ENCODE assay signal across 19 cellular contexts in the genomic region with DNA sequence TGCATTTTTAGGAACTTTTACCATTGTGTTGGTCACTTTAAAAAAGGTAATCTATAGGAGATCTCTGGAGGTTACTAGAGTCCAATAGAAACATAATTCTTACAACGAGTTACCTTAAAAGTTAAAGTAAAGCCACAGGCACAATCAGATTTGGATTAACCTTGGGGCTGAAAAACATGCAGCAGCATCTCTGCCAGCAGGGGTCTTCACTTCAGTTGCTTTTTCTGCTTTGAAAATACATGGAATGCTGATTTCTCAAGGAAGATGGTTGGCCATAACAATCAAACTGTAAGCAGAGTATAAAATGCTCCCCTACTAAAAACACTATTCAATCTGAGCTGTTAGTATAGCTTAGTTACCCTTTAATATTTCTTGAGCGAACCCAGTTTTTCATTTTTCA.
"Had no signal": no experiment of that assay in that cellular context is flagged by ENCODE, and none has a peak within 500 bp of the region (broad histone marks: within the 10 kb centered on the region; RNA-seq: fewer than 3 reads in every experiment).

No MANE protein-coding gene starts in this region.

- H3K4me3 ChIP-seq: heart left ventricle, pancreas had no signal

- H3K4me1 ChIP-seq: heart left ventricle, pancreas had no signal

- H3K4me1 Mint-ChIP-seq: activated B cell treated with CpG ODN at 0.5 μM for 24 hours; memory B cell; naive thymus-derived CD8-positive, alpha-beta T cell had no signal

- H3K9me3 ChIP-seq: pancreas had no signal

- H3K27ac ChIP-seq: heart left ventricle, pancreas had no signal

- H3K36me3 Mint-ChIP-seq: activated naive CD4-positive, alpha-beta T cell treated with anti-CD3 and anti-CD28 coated beads, Interleukin-2, amount 50 U/mL, for 72 hours; memory B cell; naive thymus-derived CD8-positive, alpha-beta T cell had no signal

- H3K27ac Mint-ChIP-seq: activated B cell treated with CpG ODN at 0.5 μM for 24 hours; activated CD8-positive, alpha-beta T cell treated with anti-CD3 and anti-CD28 coated beads, Interleukin-2, amount 10 ng/mL, durations not matched to agents 7 days and 5 days; activated naive CD4-positive, alpha-beta T cell treated with anti-CD3 and anti-CD28 coated beads, Interleukin-2, amount 50 U/mL, for 72 hours; activated T-cell treated with anti-CD3 and anti-CD28 coated beads, Interleukin-2, amount 50 U/mL, for 72 hours; memory B cell; naive thymus-derived CD8-positive, alpha-beta T cell had no signal

- H3K27me3 Mint-ChIP-seq: activated B cell treated with CpG ODN at 0.5 μM for 24 hours; memory B cell; naive thymus-derived CD8-positive, alpha-beta T cell had no signal

- H3K36me3 ChIP-seq: heart left ventricle, pancreas had no signal

- H3K9me3 Mint-ChIP-seq: activated B cell treated with CpG ODN at 0.5 μM for 24 hours had no signal

- ATAC-seq: activated CD8-positive, alpha-beta T cell treated with anti-CD3 and anti-CD28 coated beads, Interleukin-2, amount 10 ng/mL, durations not matched to agents 7 days and 5 days; activated naive CD4-positive, alpha-beta T cell treated with anti-CD3 and anti-CD28 coated beads, Interleukin-2, amount 50 U/mL, for 72 hours; activated T-cell treated with anti-CD3 and anti-CD28 coated beads, Interleukin-2, amount 50 U/mL, for 72 hours; heart left ventricle; left lobe of liver; naive thymus-derived CD8-positive, alpha-beta T cell; pancreas had no signal

- H3K4me3 Mint-ChIP-seq: activated B cell treated with CpG ODN at 0.5 μM for 24 hours; activated CD8-positive, alpha-beta T cell treated with anti-CD3 and anti-CD28 coated beads, Interleukin-2, amount 10 ng/mL, durations not matched to agents 7 days and 5 days; activated T-cell treated with anti-CD3 and anti-CD28 coated beads, Interleukin-2, amount 50 U/mL, for 72 hours; memory B cell; naive thymus-derived CD8-positive, alpha-beta T cell had no signal

- H3K27me3 ChIP-seq: heart left ventricle, pancreas had no signal

- DNase-seq: activated B cell treated with CpG ODN at 0.5 μM for 24 hours; activated CD4-positive, alpha-beta T cell treated with anti-CD3 and anti-CD28 coated beads for 48 hours; activated CD8-positive, alpha-beta memory T cell treated with anti-CD3 and anti-CD28 coated beads, Interleukin-2, amount 50 U/mL, for 4 hours; activated CD8-positive, alpha-beta T cell treated with anti-CD3 and anti-CD28 coated beads, Interleukin-2, amount 10 ng/mL, durations not matched to agents 7 days and 5 days; activated gamma-delta T cell; activated T-cell treated with anti-CD3 and anti-CD28 coated beads, Interleukin-2, amount 50 U/mL, for 72 hours; caudate nucleus; cortex of kidney; effector CD4-positive, alpha-beta T cell; heart left ventricle; islet precursor cell; naive thymus-derived CD8-positive, alpha-beta T cell; pancreas; stimulated activated CD4-positive, alpha-beta T cell treated with anti-CD3 and anti-CD28 coated beads, Interleukin-12 subunit alpha, Interleukin-12 subunit beta, amount 100 ng/mL, for 4 hours; stimulated activated CD4-positive, alpha-beta T cell treated with anti-CD3 and anti-CD28 coated beads, Interleukin-2, amount 100 ng/mL, for 24 hours; T-helper 2 cell had no signal
